1 cellular context compared by ENCODE assay signal in genomic region chr19:41795031-41795461, GRCh38.
TF ChIP-seq lines count a peak whose summit lies in the region.

No MANE protein-coding gene starts in this region.

TF ChIP-seq in K562, 482 proteins besides CTCF, POLR2A, EP300 and RAD21:
- TF ChIP-seq EHMT2 (IDR thresholded peaks at IDR 0.05) = peak; percentile 30; the same call in 1 of the 2 replicates
- peak; percentile 35; the same call in 1 of the 2 replicates for TF ChIP-seq XRCC5 (IDR thresholded peaks at IDR 0.05; ENCODE audit: low read depth, low read length)
- no peak for TF ChIP-seq ZNF699 (CRISPR knock-in tag; IDR thresholded peaks at IDR 0.05; ENCODE audit: insufficient replicate concordance)
- TF ChIP-seq EGR1 (conservative IDR thresholded peaks at IDR 0.05) = peak; percentile 26; the same call in 1 of the 2 replicates
- peak; percentile 18; the same call in 1 of the 2 replicates for TF ChIP-seq KLF16 (IDR thresholded peaks at IDR 0.05)
